1 cellular context compared by ENCODE assay signal in genomic region chr11:65204143-65204542, GRCh38.
TF ChIP-seq lines count a peak whose summit lies in the region.

No MANE protein-coding gene starts in this region.

TF ChIP-seq in K562, 482 proteins besides CTCF, POLR2A, EP300 and RAD21:
- TF ChIP-seq SMARCC2 (IDR thresholded peaks at IDR 0.05; ENCODE audit: low read depth) (no peak), POLR2G (IDR thresholded peaks at IDR 0.05; ENCODE audit: low read depth, low read length) (0 out of 2 replicates have a peak, but pooled peaks have one; percentile 16)
